13 cellular contexts compared by ENCODE assay signal in the genomic region with DNA sequence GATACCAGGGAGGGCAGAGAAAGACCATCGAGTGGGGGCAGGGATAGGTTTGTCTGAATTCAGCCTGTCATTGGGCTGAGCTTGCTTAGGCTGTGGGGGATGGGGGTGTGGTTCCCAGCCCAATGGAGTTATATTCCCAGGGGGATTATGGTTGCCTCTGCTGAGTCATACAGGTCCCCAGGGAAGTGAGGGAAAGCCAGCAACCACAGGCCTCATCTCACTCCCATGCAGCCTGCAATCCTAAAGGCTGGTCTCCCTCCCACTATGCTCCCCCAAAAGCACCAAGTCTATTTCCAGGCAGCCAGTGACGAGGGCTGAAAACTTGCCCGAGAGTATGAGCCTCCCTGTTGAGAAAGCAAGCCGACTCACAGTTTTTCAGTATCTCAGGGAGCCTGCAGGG. TPM values are rescaled to one million over a fixed set of nuclear protein-coding genes. Genes with fewer than 3 reads are reported as not detected.
DNase-seq lines count a peak whose midpoint lies in the region; ATAC-seq and TF ChIP-seq lines count a peak whose summit lies in the region.
"Had no signal": no experiment of that assay in that cellular context is flagged by ENCODE, and none has a peak within 500 bp of the region (broad histone marks: within the 10 kb centered on the region; RNA-seq: fewer than 3 reads in every experiment).

No MANE protein-coding gene starts in this region.

- WGBS in body of pancreas, 2 donors, result 76 to 87% methylated on average over 4 of the region's 4 CpGs

- ATAC-seq in HG02798 (IDR thresholded peaks at IDR 0.05; ENCODE audit: poor library complexity, unreplicated experiment) (peak; percentile 38), HG02852 (IDR thresholded peaks at IDR 0.05; ENCODE audit: unreplicated experiment) (no peak), body of pancreas (no peak), GM21447 (IDR thresholded peaks at IDR 0.05; ENCODE audit: unreplicated experiment) (no peak)
- ATAC-seq: HCT116 had no signal

- no peak overlapping the region for H3K27ac ChIP-seq in BLaER1
- H3K27ac ChIP-seq in body of pancreas, result no peak overlapping the region
- H3K27ac ChIP-seq: C4-2B had no signal

- H3K4me2 ChIP-seq in BLaER1, result peak overlapping the region; percentile 44
- H3K4me2 ChIP-seq: KMS-11 had no signal

- no peak overlapping the region for H3K4me3 ChIP-seq in BLaER1
- H3K4me3 ChIP-seq in body of pancreas, result no peak overlapping the region

- no peak overlapping the region for H3K9ac ChIP-seq in BLaER1
- H3K9ac ChIP-seq: KMS-11 had no signal

- peaks cover 9% of the 10 kb centered on the region; the same call in 1 of the 2 replicates for H3K9me3 ChIP-seq in BLaER1
- H3K9me3 ChIP-seq in body of pancreas, result no peaks in the 10 kb centered on the region

- H3K27me3 ChIP-seq in BLaER1, result no peaks in the 10 kb centered on the region
- no peaks in the 10 kb centered on the region for H3K27me3 ChIP-seq in body of pancreas

- TF ChIP-seq CTCF in body of pancreas (IDR thresholded peaks at IDR 0.05), result no peak

- H3K4me1 ChIP-seq in BLaER1 (peaks cover 16% of the 10 kb centered on the region), body of pancreas (no peaks in the 10 kb centered on the region)

- H4K20me1 ChIP-seq in BLaER1, result no peaks in the 10 kb centered on the region

- DNase-seq in SW480 (ENCODE audit: low spot score) (peak; percentile 26), iPS DF 19.7 (ENCODE audit: low read depth, low spot score) (peak; percentile 17), NCI-H187 (lab: John Stamatoyannopoulos, UW) (no peak), body of pancreas (no peak)
- DNase-seq: activated CD4-positive, alpha-beta T cell treated with anti-CD3 and anti-CD28 coated beads, Interleukin-2, amount 50 U/mL, for 48 hours; anterior cingulate cortex had no signal

- intact Hi-C loops in body of pancreas (cut with DNase I), result no loop called here

- H3K36me3 ChIP-seq in BLaER1, result no peaks in the 10 kb centered on the region
- no peaks in the 10 kb centered on the region for H3K36me3 ChIP-seq in body of pancreas (replicated peaks in 1 of 2; ENCODE audit: insufficient read depth in 1 of 2, low read depth in 2 of 2)

- TF ChIP-seq POLR2A in body of pancreas (IDR thresholded peaks at IDR 0.05), result no peak

RNA-seq across cellular contexts. Expression of gene AFM, which starts 39.3 kb away (rescaled TPM):
- under 1 TPM in 1 of 2 donors, not detected in 1; 0.33 TPM for total RNA-seq in body of pancreas

Comparison
In these comparisons a context has a peak if more than half of its experiments do, and no peak if none do; other contexts are left out.
1. DNase-seq: peak in SW480 (single experiment) and iPS DF 19.7 (single experiment); none in NCI-H187 (0 of 2) and body of pancreas (0 of 4).